Comparison of ENCODE assay signal across 15 cellular contexts in the genomic region with DNA sequence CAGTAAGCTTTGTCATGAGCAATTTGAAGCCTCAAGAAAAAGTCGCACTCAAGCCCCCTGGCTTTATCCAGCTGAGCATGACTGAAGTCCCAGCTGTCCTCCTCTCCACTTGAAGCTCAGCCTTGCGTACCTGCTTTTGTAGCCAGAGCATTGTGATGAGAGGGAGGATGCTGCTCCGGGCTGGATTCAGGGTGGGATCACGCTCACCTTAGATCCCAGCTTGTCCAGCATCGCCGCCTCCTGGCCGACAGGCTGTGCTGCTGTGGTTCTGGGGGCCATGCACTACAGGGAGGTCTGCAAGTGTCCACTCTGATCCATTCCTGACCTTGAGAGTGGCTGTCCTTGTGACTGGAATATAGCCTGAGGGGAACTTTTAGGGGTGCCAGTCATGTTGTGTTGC.
DNase-seq lines count a peak whose midpoint lies in the region; FAIRE-seq and TF ChIP-seq lines count a peak whose summit lies in the region.
"Had no signal": no experiment of that assay in that cellular context is flagged by ENCODE, and none has a peak within 500 bp of the region (broad histone marks: within the 10 kb centered on the region; RNA-seq: fewer than 3 reads in every experiment).

No MANE protein-coding gene starts in this region.

- H3K36me3 ChIP-seq in SJCRH30 (no peaks in the 10 kb centered on the region), iPS DF 6.9 (ENCODE audit: control insufficient read depth, insufficient read depth, low read length) (no peaks in the 10 kb centered on the region)
- H3K36me3 ChIP-seq: gastrocnemius medialis, upper lobe of right lung had no signal

- peak; percentile 88 for FAIRE-seq in HTR-8/SVneo (lab: Jason Lieb, UNC)

- no peak overlapping the region for H3K27ac ChIP-seq in AG04450 (ENCODE audit: low read depth, low read length)
- no peak overlapping the region for H3K27ac ChIP-seq in SJCRH30
- H3K27ac ChIP-seq in iPS DF 6.9 (ENCODE audit: low read length): no peak overlapping the region
- H3K27ac ChIP-seq: gastrocnemius medialis, upper lobe of right lung had no signal

- POLR2A ChIA-PET in AG04450 (lab: Yijun Ruan, JAX): no interaction called here

- H3K27me3 ChIP-seq in AG04450 (ENCODE audit: control insufficient read depth, insufficient read depth, low read length) (no peaks in the 10 kb centered on the region), SJCRH30 (peaks cover 49% of the 10 kb centered on the region), iPS DF 6.9 (ENCODE audit: control insufficient read depth, insufficient read depth, low read length) (no peaks in the 10 kb centered on the region)
- H3K27me3 ChIP-seq: gastrocnemius medialis, upper lobe of right lung had no signal

- no peaks in the 10 kb centered on the region for H3K9me3 ChIP-seq in AG04450 (ENCODE audit: control insufficient read depth, insufficient read depth, low read length)
- H3K9me3 ChIP-seq in SJCRH30 (replicated peaks): no peaks in the 10 kb centered on the region
- H3K9me3 ChIP-seq in iPS DF 6.9 (ENCODE audit: control insufficient read depth, insufficient read depth, low read length): no peaks in the 10 kb centered on the region
- H3K9me3 ChIP-seq: gastrocnemius medialis, upper lobe of right lung had no signal

- H3K4me3 ChIP-seq in AG04450 (ENCODE audit: low read depth, low read length) (no peak overlapping the region), SJCRH30 (no peak overlapping the region), iPS DF 6.9 (ENCODE audit: low read length) (no peak overlapping the region)
- H3K4me3 ChIP-seq: gastrocnemius medialis, upper lobe of right lung had no signal

- no CpG with 5 or more reads among the region's 7 CpGs for WGBS in iPS DF 6.9 (ENCODE audit: insufficient coverage, insufficient read length)

- DNase-seq in AG04450 (ENCODE audit: low read depth, low spot score) (no peak), HTR-8/SVneo (ENCODE audit: insufficient read length, low spot score) (peak; percentile 50), SJCRH30 (peak; percentile 34 to 56), iPS DF 6.9 (ENCODE audit: low read depth, low spot score) (peak; percentile 16), HUDEP-2 (lab: John Stamatoyannopoulos, UW; ENCODE audit: unreplicated experiment in 76 of 76) (no peak), AML-193 (lab: John Stamatoyannopoulos, UW) (no peak), OCI-M1 (lab: John Stamatoyannopoulos, UW) (no peak)
- no peak for DNase-seq in activated naive CD4-positive, alpha-beta T cell treated with anti-CD3 and anti-CD28 coated beads, Interleukin-2, amount 50 U/mL, for 16 hours
- DNase-seq: activated CD4-positive, alpha-beta T cell treated with anti-CD3 and anti-CD28 coated beads for 48 hours; central memory CD4-positive, alpha-beta T cell; gastrocnemius medialis; NCI-H1105 treated with DMSO at 0.1 percent for 48 hours; NCI-H510A; nucleus accumbens; upper lobe of right lung had no signal

- H3K4me1 ChIP-seq in SJCRH30 (no peaks in the 10 kb centered on the region), iPS DF 6.9 (ENCODE audit: control insufficient read depth, insufficient read depth, low read length) (no peaks in the 10 kb centered on the region; the same call in 1 of the 2 replicates)
- H3K4me1 ChIP-seq: gastrocnemius medialis, upper lobe of right lung had no signal

- CTCF ChIA-PET in AG04450 (lab: Charles Lee): no interaction called here

- TF ChIP-seq CTCF in AG04450 (IDR thresholded peaks at IDR 0.05; ENCODE audit: low read depth, low read length): peak; percentile 22; the same call in 1 of the 2 replicates

Comparison
In these comparisons a context has a peak if more than half of its experiments do, and no peak if none do; other contexts are left out.
1. DNase-seq: peak in HTR-8/SVneo (single experiment), SJCRH30 (2 of 2) and iPS DF 6.9 (single experiment); none in AG04450 (single experiment), HUDEP-2 (0 of 76), AML-193 (0 of 2), OCI-M1 (single experiment) and activated naive CD4-positive, alpha-beta T cell treated with anti-CD3 and anti-CD28 coated beads, Interleukin-2, amount 50 U/mL, for 16 hours (single experiment).